14 cellular contexts compared by ENCODE assay signal in the genomic region with DNA sequence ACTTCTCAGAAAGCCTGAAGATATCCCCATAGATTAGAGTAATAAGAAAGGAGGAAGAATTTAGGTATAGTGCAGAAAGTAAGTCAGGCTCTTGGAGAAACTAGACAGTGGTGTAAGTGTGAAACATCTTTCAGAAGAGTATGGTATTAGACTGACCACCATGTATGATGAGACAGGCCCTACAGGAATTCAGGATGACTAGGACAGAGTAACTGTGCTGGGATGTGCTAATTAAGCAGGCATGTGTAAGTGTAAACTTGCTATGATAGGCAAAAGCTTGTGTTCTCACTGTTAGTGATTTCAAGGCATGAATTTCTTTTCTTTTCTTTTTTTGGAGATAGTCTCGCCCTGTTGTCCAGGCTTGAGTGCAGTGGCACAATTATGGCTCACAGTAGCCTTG.
A peak's percentile ranks its signal among the peaks of the same experiment; 100 is the strongest.
DNase-seq lines count a peak whose midpoint lies in the region; ATAC-seq, FAIRE-seq and TF ChIP-seq lines count a peak whose summit lies in the region.
"Had no signal": no experiment of that assay in that cellular context is flagged by ENCODE, and none has a peak within 500 bp of the region (broad histone marks: within the 10 kb centered on the region; RNA-seq: fewer than 3 reads in every experiment).

No MANE protein-coding gene starts in this region.

- H3K9ac ChIP-seq in mesenchymal stem cell (ENCODE audit: low read length): peak overlapping the region; percentile 23
- H3K9ac ChIP-seq: BLaER1 treated with 17β-estradiol and CSF1 and Interleukin-3, amounts not matched to agents 10 nM and 100 nM had no signal

- H3K27me3 ChIP-seq in bronchial epithelial cell (ENCODE audit: control insufficient read depth, insufficient read depth, low read length): no peaks in the 10 kb centered on the region
- no peaks in the 10 kb centered on the region for H3K27me3 ChIP-seq in mesenchymal stem cell (ENCODE audit: control insufficient read depth in 1 of 2, insufficient read depth in 1 of 2, low read length in 2 of 2)
- H3K27me3 ChIP-seq: BLaER1 treated with 17β-estradiol and CSF1 and Interleukin-3, amounts not matched to agents 10 nM and 100 nM; dorsolateral prefrontal cortex had no signal

- H3K18ac ChIP-seq in mesenchymal stem cell (ENCODE audit: low read depth in 1 of 2, low read length in 2 of 2): no peak overlapping the region

- no peak overlapping the region for H2AFZ ChIP-seq in mesenchymal stem cell (ENCODE audit: low read depth, low read length)

- H3K4ac ChIP-seq in mesenchymal stem cell (ENCODE audit: low read depth in 1 of 2, low read length in 2 of 2): no peak overlapping the region

- H2BK15ac ChIP-seq in mesenchymal stem cell (ENCODE audit: low read depth, poor library complexity, severe bottlenecking): no peak overlapping the region

- H3K4me2 ChIP-seq in mesenchymal stem cell (ENCODE audit: low read length, poor library complexity, severe bottlenecking): no peak overlapping the region
- H3K4me2 ChIP-seq: BLaER1 treated with 17β-estradiol and CSF1 and Interleukin-3, amounts not matched to agents 10 nM and 100 nM had no signal

- H3K4me1 ChIP-seq in mesenchymal stem cell (ENCODE audit: control insufficient read depth, insufficient read depth, low read depth, low read length): peaks cover 8% of the 10 kb centered on the region

- H3K23ac ChIP-seq in mesenchymal stem cell (ENCODE audit: low read length in 2 of 2): no peak overlapping the region

- WGBS in mesenchymal stem cell: 64% methylated on average over 1 of the region's 1 CpG

- peaks cover 5% of the 10 kb centered on the region for H3K36me3 ChIP-seq in bronchial epithelial cell (ENCODE audit: control insufficient read depth, insufficient read depth, low read length)
- H3K36me3 ChIP-seq in mesenchymal stem cell (ENCODE audit: control insufficient read depth in 1 of 2, insufficient read depth in 2 of 2, low read depth in 1 of 2, low read length in 2 of 2): peaks cover 11 to 41% of the 10 kb centered on the region in 2 experiments

- H3K9me3 ChIP-seq in mesenchymal stem cell (ENCODE audit: control insufficient read depth, low read length): no peaks in the 10 kb centered on the region
- H3K9me3 ChIP-seq: BLaER1 treated with 17β-estradiol and CSF1 and Interleukin-3, amounts not matched to agents 10 nM and 100 nM had no signal

- H2BK5ac ChIP-seq in mesenchymal stem cell (ENCODE audit: low read depth, low read length, poor library complexity, severe bottlenecking): no peak overlapping the region

- H3K14ac ChIP-seq in mesenchymal stem cell (ENCODE audit: low read length in 2 of 2): no peak overlapping the region

- DNase-seq in AG08396 (ENCODE audit: low spot score) (peak; percentile 31), HCEC 1CT (peak; percentile 79), bronchial epithelial cell (ENCODE audit: low read depth) (peak; percentile 68), mesenchymal stem cell (peak; percentile 82), NCI-H345 treated with DMSO at 0.1 percent for 48 hours (lab: John Stamatoyannopoulos, UW; ENCODE audit: unreplicated experiment) (no peak), left colon (no peak)
- DNase-seq: activated CD8-positive, alpha-beta T cell treated with anti-CD3 and anti-CD28 coated beads for 36 hours; activated naive CD4-positive, alpha-beta T cell treated with anti-CD3 and anti-CD28 coated beads, Interleukin-2, amount 10 ng/mL, durations not matched to agents 7 days and 5 days; dorsolateral prefrontal cortex; GOT3; NCI-H1694 treated with DMSO at 0.1 percent for 48 hours had no signal

- H3K79me1 ChIP-seq in mesenchymal stem cell (replicated peaks; ENCODE audit: low read length, poor library complexity, severe bottlenecking): peaks cover 8% of the 10 kb centered on the region

- H2BK12ac ChIP-seq in mesenchymal stem cell (ENCODE audit: low read length in 2 of 2): no peak overlapping the region

- no peak overlapping the region for H4K91ac ChIP-seq in mesenchymal stem cell (ENCODE audit: low read length)

- no peak for TF ChIP-seq CTCF in bronchial epithelial cell (IDR thresholded peaks at IDR 0.05; ENCODE audit: insufficient read depth, low read length, severe bottlenecking)

- no peak overlapping the region for H4K8ac ChIP-seq in mesenchymal stem cell (ENCODE audit: low read length)

- no peak overlapping the region for H2BK120ac ChIP-seq in mesenchymal stem cell (ENCODE audit: low read depth, low read length)

- H3K4me3 ChIP-seq in bronchial epithelial cell (ENCODE audit: low read depth, low read length): no peak overlapping the region
- H3K4me3 ChIP-seq in mesenchymal stem cell (ENCODE audit: insufficient read depth in 1 of 2, low read depth in 1 of 2, low read length in 2 of 2): no peak overlapping the region
- H3K4me3 ChIP-seq: BLaER1 treated with 17β-estradiol and CSF1 and Interleukin-3, amounts not matched to agents 10 nM and 100 nM; dorsolateral prefrontal cortex had no signal

- peak overlapping the region; percentile 3 for H3K27ac ChIP-seq in mesenchymal stem cell (ENCODE audit: low read length, poor library complexity, severe bottlenecking)
- H3K27ac ChIP-seq: BLaER1 treated with 17β-estradiol and CSF1 and Interleukin-3, amounts not matched to agents 10 nM and 100 nM had no signal

- H2AK5ac ChIP-seq in mesenchymal stem cell (ENCODE audit: low read length, severe bottlenecking): no peak overlapping the region

- intact Hi-C loops in left colon (cut with DNase I, micrococcal nuclease): no loop called here

- ATAC-seq in GM21825 (IDR thresholded peaks at IDR 0.05; ENCODE audit: unreplicated experiment) (no peak), left colon (no peak), GM18907 (IDR thresholded peaks at IDR 0.05; ENCODE audit: unreplicated experiment) (no peak)
- ATAC-seq: activated CD8-positive, alpha-beta T cell treated with anti-CD3 and anti-CD28 coated beads for 36 hours had no signal

- no peak for FAIRE-seq in bronchial epithelial cell (lab: Jason Lieb, UNC)

Comparison
In these comparisons a context has a peak if more than half of its experiments do, and no peak if none do; other contexts are left out.
1. DNase-seq: peak in AG08396 (single experiment), HCEC 1CT (single experiment), bronchial epithelial cell (single experiment) and mesenchymal stem cell (single experiment); none in NCI-H345 treated with DMSO at 0.1 percent for 48 hours (single experiment) and left colon (0 of 2).